18 cellular contexts compared by ENCODE assay signal in genomic region chr2:5540856-5541255, GRCh38.
"Had no signal": no experiment of that assay in that cellular context is flagged by ENCODE, and none has a peak within 500 bp of the region (broad histone marks: within the 10 kb centered on the region; RNA-seq: fewer than 3 reads in every experiment).

No MANE protein-coding gene starts in this region.

- ATAC-seq: effector memory CD8-positive, alpha-beta T cell; gastrocnemius medialis; left cardiac atrium; upper lobe of right lung had no signal

- H3K27me3 ChIP-seq: gastrocnemius medialis, neutrophil, sigmoid colon, upper lobe of right lung, vagina had no signal

- DNase-seq: effector memory CD8-positive, alpha-beta T cell; gastrocnemius medialis; immature natural killer cell; left cardiac atrium; left ventricle myocardium inferior; mesenchymal stem cell; naive B cell; posterior cingulate gyrus; sigmoid colon; stimulated activated CD4-positive, alpha-beta T cell treated with anti-CD3 and anti-CD28 coated beads, Interleukin-12 subunit alpha, Interleukin-12 subunit beta, amount 100 ng/mL, for 4 hours; stimulated activated naive CD4-positive, alpha-beta T cell treated with Interleukin-2 at 50 U/mL for 16 hours; upper lobe of right lung had no signal

- H3K9me3 ChIP-seq: neutrophil, vagina had no signal

- H3K27ac ChIP-seq: epithelial cell of prostate, esophagus muscularis mucosa, gastrocnemius medialis, left ventricle myocardium inferior, neutrophil, skin epidermis, upper lobe of right lung, vagina had no signal

- H3K36me3 Mint-ChIP-seq: immature natural killer cell, naive B cell had no signal

- H3K4me1 Mint-ChIP-seq: immature natural killer cell, naive B cell had no signal

- H3K4me1 ChIP-seq: esophagus muscularis mucosa, gastrocnemius medialis, upper lobe of right lung, vagina had no signal

- H3K27ac Mint-ChIP-seq: effector memory CD8-positive, alpha-beta T cell; immature natural killer cell; naive B cell had no signal

- H3K4me3 ChIP-seq: esophagus muscularis mucosa, gastrocnemius medialis, left ventricle myocardium inferior, lung, sigmoid colon, skin epidermis, upper lobe of right lung, vagina had no signal

- H3K27me3 Mint-ChIP-seq: effector memory CD8-positive, alpha-beta T cell had no signal

- H3K4me3 Mint-ChIP-seq: effector memory CD8-positive, alpha-beta T cell; immature natural killer cell; naive B cell had no signal

- H3K36me3 ChIP-seq: esophagus muscularis mucosa, gastrocnemius medialis, left ventricle myocardium inferior, neutrophil, sigmoid colon, upper lobe of right lung, vagina had no signal
